Comparison of ENCODE assay signal across 1 cellular context in genomic region chr15:65336369-65336766, GRCh38.
TF ChIP-seq lines count a peak whose summit lies in the region.

No MANE protein-coding gene starts in this region.

TF ChIP-seq in H1, 55 proteins besides CTCF, POLR2A, EP300 and RAD21:
- no peak for TF ChIP-seq NANOG (IDR thresholded peaks at IDR 0.05; ENCODE audit: insufficient read depth, low read depth, low read length, poor library complexity, severe bottlenecking)
- no peak for TF ChIP-seq RBBP5 (IDR thresholded peaks at IDR 0.05; ENCODE audit: borderline replicate concordance, low read depth, low read length)
